20 cellular contexts compared by ENCODE assay signal in the genomic region with DNA sequence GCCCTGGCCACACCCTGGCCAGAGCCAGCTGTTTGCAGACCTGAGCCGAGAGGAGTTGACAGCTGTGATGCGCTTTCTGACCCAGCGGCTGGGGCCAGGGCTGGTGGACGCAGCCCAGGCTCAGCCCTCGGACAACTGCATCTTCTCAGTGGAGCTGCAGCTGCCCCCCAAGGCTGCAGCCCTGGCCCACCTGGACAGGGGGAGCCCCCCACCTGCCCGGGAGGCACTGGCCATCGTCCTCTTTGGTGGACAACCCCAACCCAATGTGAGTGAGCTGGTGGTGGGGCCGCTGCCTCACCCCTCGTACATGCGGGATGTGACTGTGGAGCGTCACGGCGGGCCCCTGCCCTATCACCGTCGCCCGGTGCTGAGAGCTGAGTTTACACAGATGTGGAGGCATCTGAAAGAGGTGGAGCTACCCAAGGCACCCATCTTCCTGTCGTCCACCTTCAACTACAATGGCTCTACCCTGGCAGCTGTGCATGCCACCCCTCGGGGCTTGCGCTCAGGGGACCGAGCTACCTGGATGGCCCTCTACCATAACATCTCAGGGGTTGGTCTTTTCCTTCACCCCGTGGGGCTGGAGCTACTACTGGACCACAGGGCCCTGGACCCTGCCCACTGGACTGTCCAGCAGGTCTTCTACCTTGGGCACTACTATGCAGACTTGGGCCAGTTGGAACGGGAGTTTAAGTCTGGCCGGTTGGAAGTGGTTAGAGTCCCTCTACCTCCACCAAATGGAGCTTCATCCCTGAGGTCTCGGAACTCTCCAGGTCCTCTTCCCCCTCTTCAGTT. TPM values are rescaled to one million over a fixed set of nuclear protein-coding genes. Genes with fewer than 3 reads are reported as not detected.
"Had no signal": no experiment of that assay in that cellular context is flagged by ENCODE, and none has a peak within 500 bp of the region (broad histone marks: within the 10 kb centered on the region; RNA-seq: fewer than 3 reads in every experiment).

No MANE protein-coding gene starts in this region.

- H3K27ac ChIP-seq: body of pancreas, prostate gland, uterus had no signal

- H3K9me3 ChIP-seq: body of pancreas, prostate gland, tibial artery, uterus had no signal

- H3K4me1 ChIP-seq: prostate gland, uterus had no signal

- H3K4me3 ChIP-seq: body of pancreas, prostate gland, tibial artery, uterus had no signal

- H3K36me3 ChIP-seq: prostate gland, uterus had no signal

- ATAC-seq: activated CD8-positive, alpha-beta T cell treated with anti-CD3 and anti-CD28 coated beads, Interleukin-2, amount 10 ng/mL, durations not matched to agents 7 days and 5 days; body of pancreas had no signal

- H3K27me3 ChIP-seq: body of pancreas, tibial artery, uterus had no signal

- DNase-seq: activated CD4-positive, alpha-beta T cell treated with anti-CD3 and anti-CD28 coated beads, Interleukin-2, amount 10 ng/mL, durations not matched to agents 7 days and 5 days; activated CD8-positive, alpha-beta T cell treated with anti-CD3 and anti-CD28 coated beads, Interleukin-2, amount 10 ng/mL, durations not matched to agents 7 days and 5 days; activated gamma-delta T cell treated with Interleukin-2 at 50 U/mL for 16 hours; activated naive CD8-positive, alpha-beta T cell treated with anti-CD3 and anti-CD28 coated beads, Interleukin-2, amount 10 ng/mL, durations not matched to agents 7 days and 5 days; body of pancreas; effector memory CD8-positive, alpha-beta T cell; right cardiac atrium; small intestine; stimulated activated CD4-positive, alpha-beta T cell treated with anti-CD3 and anti-CD28 coated beads, Interleukin-4, amount 100 ng/mL, for 4 hours; substantia nigra; T1000; tibial artery; uterus had no signal

- FAIRE-seq: keratinocyte, small intestine had no signal

RNA-seq across cellular contexts. Expression of gene CNTD1, which starts 46.3 kb away (rescaled TPM):
- total RNA-seq: activated CD4-positive, alpha-beta T cell treated with anti-CD3 and anti-CD28 coated beads, Interleukin-2, amount 10 ng/mL, durations not matched to agents 7 days and 5 days; activated CD8-positive, alpha-beta T cell treated with anti-CD3 and anti-CD28 coated beads, Interleukin-2, amount 10 ng/mL, durations not matched to agents 7 days and 5 days; body of pancreas; cardiac septum; dermis microvascular lymphatic vessel endothelial cell; myocyte; T-helper 1 cell treated with Interleukin-12 subunit alpha and Interleukin-12 subunit beta and Interleukin-4 antibody, amounts not matched to agents 30 ng/mL and 1 ng/mL, for 36 hours had no signal
- polyA plus RNA-seq: keratinocyte, mammary epithelial cell had no signal
